ENCODE assay signal across 14 cellular contexts in the genomic region with DNA sequence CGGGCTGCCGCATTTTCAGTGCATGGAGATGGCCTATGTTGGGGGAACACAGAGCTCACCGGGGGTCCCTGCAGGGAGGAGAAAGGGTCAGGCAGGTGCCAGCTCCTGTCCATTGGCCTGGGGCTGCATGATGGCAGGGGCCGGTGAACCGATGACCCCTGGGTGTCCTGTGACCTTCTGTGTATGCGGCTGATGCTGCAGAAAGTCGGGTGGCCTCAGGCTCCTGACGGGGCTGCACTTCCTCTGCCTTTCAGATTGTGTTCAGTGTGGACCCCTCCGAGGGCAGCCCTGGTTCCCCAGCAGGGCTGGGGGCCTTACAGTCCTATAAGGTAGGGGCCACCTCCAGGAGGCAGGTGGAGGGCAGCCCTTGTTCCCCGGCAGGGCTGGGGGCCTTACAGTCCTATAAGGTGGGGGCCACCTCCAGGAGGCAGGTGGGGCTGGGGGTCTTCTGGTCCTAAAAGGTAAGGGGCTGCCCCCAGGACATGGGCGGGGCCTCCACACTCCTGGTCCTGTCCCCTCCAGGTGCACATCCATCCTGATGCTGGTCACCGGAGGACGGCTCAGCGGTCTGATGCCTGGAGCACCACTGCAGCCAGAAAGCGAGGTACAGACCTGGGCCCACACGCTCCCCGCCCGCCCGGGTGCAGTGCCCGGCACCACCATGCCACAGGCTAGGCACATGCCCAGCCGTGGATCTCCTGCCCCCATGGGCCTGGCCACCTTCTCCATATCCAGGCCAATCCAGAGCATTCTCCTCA. TPM values are rescaled to one million over a fixed set of nuclear protein-coding genes. Genes with fewer than 3 reads are reported as not detected.
DNase-seq lines count a peak whose midpoint lies in the region; ATAC-seq and TF ChIP-seq lines count a peak whose summit lies in the region.
"Had no signal": no experiment of that assay in that cellular context is flagged by ENCODE, and none has a peak within 500 bp of the region (broad histone marks: within the 10 kb centered on the region; RNA-seq: fewer than 3 reads in every experiment).

No MANE protein-coding gene starts in this region.

- H3K27ac ChIP-seq in HCT116 (ENCODE audit: low read depth, low read length) = peak overlapping the region; percentile 100
- H3K27ac ChIP-seq in brain microvascular endothelial cell = peak overlapping the region; percentile 54
- peak overlapping the region; percentile 71 to 91 (median 72) for H3K27ac ChIP-seq in right lobe of liver
- H3K27ac ChIP-seq in stomach smooth muscle (ENCODE audit: low read length) = peak overlapping the region; percentile 66

- H3K9me2 ChIP-seq in HCT116 (ENCODE audit: insufficient read depth) = no peaks in the 10 kb centered on the region

- TF ChIP-seq CTCF in HCT116 (IDR thresholded peaks at IDR 0.05 in 2 of 3, conservative IDR thresholded peaks at IDR 0.05 in 1 of 3; ENCODE audit: borderline replicate concordance in 1 of 3, insufficient read depth in 1 of 3, low read depth in 2 of 3, low read length in 2 of 3) = no peak
- no peak for TF ChIP-seq CTCF in brain microvascular endothelial cell (IDR thresholded peaks at IDR 0.05; ENCODE audit: low read depth, low read length, missing control alignments)
- no peak for TF ChIP-seq CTCF in right lobe of liver (IDR thresholded peaks at IDR 0.05)

- DNase-seq in HCT116 (ENCODE audit: low read depth, low spot score) (no peak), brain microvascular endothelial cell (no peak), right lobe of liver (no peak), NOMO-1 (lab: John Stamatoyannopoulos, UW; ENCODE audit: unreplicated experiment in 2 of 2) (no peak), SKM-1 (lab: John Stamatoyannopoulos, UW; ENCODE audit: unreplicated experiment) (no peak)
- DNase-seq: activated CD4-positive, alpha-beta T cell treated with anti-CD3 and anti-CD28 coated beads, Interleukin-2, amount 50 U/mL, for 4 hours; DMS153; natural killer cell; NCI-H1930; SIG-M5 had no signal

- no peaks in the 10 kb centered on the region for H4K20me1 ChIP-seq in HCT116 (ENCODE audit: insufficient read depth)

- WGBS in right lobe of liver (ENCODE audit: insufficient coverage, low coverage, low lambda C conversion rate, missing lambda C conversion rate) = 67% methylated on average over 3 of the region's 21 CpGs

- H2AFZ ChIP-seq in HCT116 (ENCODE audit: low read depth, low read length, poor library complexity, severe bottlenecking) = no peak overlapping the region

- BruUV-seq in HCT116 (replicated peaks; lab: Mats Ljungman, UMichigan) = no TSS peak

- ATAC-seq in HCT116 (no peak), right lobe of liver (no peak), GM18505 (IDR thresholded peaks at IDR 0.05; ENCODE audit: unreplicated experiment) (no peak), HG03039 (IDR thresholded peaks at IDR 0.05; ENCODE audit: unreplicated experiment) (no peak)

- H3K4me2 ChIP-seq in HCT116 (ENCODE audit: low read length) = peak overlapping the region; percentile 80

- H3K27me3 ChIP-seq in HCT116 (ENCODE audit: insufficient read depth, low read length) (no peaks in the 10 kb centered on the region), brain microvascular endothelial cell (replicated peaks) (no peaks in the 10 kb centered on the region), right lobe of liver (no peaks in the 10 kb centered on the region), stomach smooth muscle (ENCODE audit: control insufficient read depth in 1 of 2, insufficient read depth in 2 of 2, low read length in 2 of 2) (no peaks in the 10 kb centered on the region)
- H3K27me3 ChIP-seq: body of pancreas had no signal

- RAD21 ChIA-PET in HCT116 (lab: Charles Lee; ENCODE audit: low non-redundant PET in 1 of 2, low total read pairs in 2 of 2, uncharacterized antibody in 2 of 2, unreplicated experiment in 2 of 2) = no interaction called here

- peaks cover 59 to 100% of the 10 kb centered on the region in 2 experiments for H3K4me1 ChIP-seq in HCT116 (ENCODE audit: control insufficient read depth in 1 of 2, insufficient read depth in 2 of 2, low read length in 2 of 2)
- H3K4me1 ChIP-seq in right lobe of liver = no peaks in the 10 kb centered on the region
- H3K4me1 ChIP-seq in stomach smooth muscle (ENCODE audit: control insufficient read depth, insufficient read depth, low read length) = peaks cover 48% of the 10 kb centered on the region

- CTCF ChIA-PET in HCT116 (lab: Charles Lee) = no interaction called here

- H3K9ac ChIP-seq in HCT116 (ENCODE audit: low read length) (peak overlapping the region; percentile 67), stomach smooth muscle (ENCODE audit: low read length in 2 of 2) (no peak overlapping the region)

- H3K4me3 ChIP-seq in HCT116 (replicated peaks in 1 of 2; ENCODE audit: low read depth in 1 of 2, low read length in 2 of 2) = no peak overlapping the region
- no peak overlapping the region for H3K4me3 ChIP-seq in brain microvascular endothelial cell (ENCODE audit: low read depth, low read length)
- H3K4me3 ChIP-seq in right lobe of liver = no peak overlapping the region
- H3K4me3 ChIP-seq in stomach smooth muscle (ENCODE audit: low read length in 2 of 2) = no peak overlapping the region
- H3K4me3 ChIP-seq: body of pancreas had no signal

- H3K36me3 ChIP-seq in HCT116 (ENCODE audit: control insufficient read depth in 1 of 2, insufficient read depth in 2 of 2, low read length in 2 of 2) (peaks cover 0 to 10% of the 10 kb centered on the region in 2 experiments; a peak in 1 of 4 replicates), brain microvascular endothelial cell (replicated peaks) (no peaks in the 10 kb centered on the region), right lobe of liver (no peaks in the 10 kb centered on the region), stomach smooth muscle (ENCODE audit: control insufficient read depth in 2 of 2, insufficient read depth in 2 of 2, low read length in 2 of 2) (no peaks in the 10 kb centered on the region)

- intact Hi-C loops in HCT116 (cut with micrococcal nuclease) (no loop called here), right lobe of liver (cut with DNase I) (no loop called here)

- TF ChIP-seq POLR2A in HCT116 (IDR thresholded peaks at IDR 0.05; ENCODE audit: borderline replicate concordance, extremely low read depth, insufficient read depth, insufficient read length) = no peak
- no peak for TF ChIP-seq POLR2A in right lobe of liver (IDR thresholded peaks at IDR 0.05)
- TF ChIP-seq POLR2A in GM18505 (IDR thresholded peaks at IDR 0.05; ENCODE audit: borderline replicate concordance, extremely low read depth, insufficient read depth, insufficient read length) = no peak

- H3K79me2 ChIP-seq in HCT116 (ENCODE audit: insufficient read depth, low read length) = peaks cover 30% of the 10 kb centered on the region

- POLR2A ChIA-PET in HCT116 (lab: Charles Lee) = no interaction called here

- TF ChIP-seq RAD21 in HCT116 (IDR thresholded peaks at IDR 0.05; ENCODE audit: low read depth) = no peak

- H3K9me3 ChIP-seq in HCT116 (ENCODE audit: control insufficient read depth in 1 of 2, insufficient read depth in 1 of 2, low read depth in 1 of 2, low read length in 2 of 2) = no peaks in the 10 kb centered on the region
- H3K9me3 ChIP-seq in right lobe of liver = no peaks in the 10 kb centered on the region
- no peaks in the 10 kb centered on the region for H3K9me3 ChIP-seq in stomach smooth muscle (ENCODE audit: control insufficient read depth in 2 of 2, low read length in 2 of 2)
- H3K9me3 ChIP-seq: body of pancreas had no signal

- in situ Hi-C loops in brain microvascular endothelial cell (cut with HindIII; ENCODE audit: low pct_ligation_motif_present, low sequenced_read_pairs) = loop anchor here (25.0 kb wide), 1 partner anchor 98 kb away; no protein-coding TSS in a partner anchor

TF ChIP-seq in HCT116, 20 proteins besides CTCF, POLR2A, EP300 and RAD21:
- no peak for TF ChIP-seq EGR1 (IDR thresholded peaks at IDR 0.05; ENCODE audit: low read depth)
- TF ChIP-seq POLR2AphosphoS5 (IDR thresholded peaks at IDR 0.05; ENCODE audit: low read depth, low read length) = 0 out of 2 replicates have a peak, but pooled peaks have one; percentile 13
- TF ChIP-seq TCF7L2 (IDR thresholded peaks at IDR 0.05; ENCODE audit: borderline replicate concordance, extremely low read depth, insufficient read depth, insufficient read length) = no peak
- TF ChIP-seq JUND (IDR thresholded peaks at IDR 0.05) = no peak

RNA-seq across cellular contexts. Expression of a gene that starts 11.0 kb away (rescaled TPM):
- total RNA-seq in HCT116 (2021; ENCODE audit: unreplicated experiment) = 147 TPM
- polyA plus RNA-seq in HCT116 (2012) = 342 and 380 TPM in 2 replicates
- total RNA-seq in right lobe of liver = 1 to 10 TPM in 1 of 6 experiments, under 1 TPM in 2, not detected in 3; 0.56 to 1.0 (median 0.62) TPM
- total RNA-seq: natural killer cell had no signal

RNA-seq across cellular contexts. Expression of a gene that starts 22.3 kb away (rescaled TPM):
- total RNA-seq in HCT116 (2021; ENCODE audit: unreplicated experiment) (53.7 TPM), right lobe of liver (10 to 100 TPM; 16.0 to 22.2 (median 20.2) TPM)
- 36.3 and 39.8 TPM in 2 replicates for polyA plus RNA-seq in HCT116 (2012)

RNA-seq across cellular contexts. Expression of a gene that starts 22.4 kb away (rescaled TPM):
- 30.6 TPM for total RNA-seq in HCT116 (2021; ENCODE audit: unreplicated experiment)
- 18.5 and 21.0 TPM in 2 replicates for polyA plus RNA-seq in HCT116 (2012)
- 10 to 100 TPM; 18.7 to 68.9 (median 31.9) TPM for total RNA-seq in right lobe of liver

RNA-seq across cellular contexts. Expression of a gene that starts 27.3 kb away (rescaled TPM):
- 58.0 TPM for total RNA-seq in HCT116 (2021; ENCODE audit: unreplicated experiment)
- 24.9 and 26.1 TPM in 2 replicates for polyA plus RNA-seq in HCT116 (2012)
- total RNA-seq in right lobe of liver = 10 to 100 TPM in 5 of 6 experiments, 1 to 10 TPM in 1; 9.6 to 16.3 (median 12.4) TPM

RNA-seq across cellular contexts. Expression of a gene that starts 32.2 kb away (rescaled TPM):
- total RNA-seq in HCT116 (2021; ENCODE audit: unreplicated experiment) = 138 TPM
- polyA plus RNA-seq in HCT116 (2012) = 76.1 and 97.1 TPM in 2 replicates
- total RNA-seq in right lobe of liver = 1 to 10 TPM in 1 of 6 experiments, under 1 TPM in 5; 0.43 to 1.6 (median 0.77) TPM

Comparison
In these comparisons a context has a peak if more than half of its experiments do, and no peak if none do; other contexts are left out.
1. RNA of a gene that starts 11.0 kb away (total RNA-seq): 147 TPM in HCT116 (single experiment); 0.56 to 1.0 TPM in right lobe of liver; every median in the first group is over 10 times any median in the second.
2. Peak in every context shown above with its lines, with median percentiles within 50 percentile points of each other: H3K27ac ChIP-seq.